Comparison of ENCODE assay signal across 10 cellular contexts in genomic region chr2:226813148-226813701, GRCh38. TPM values are rescaled to one million over a fixed set of nuclear protein-coding genes. Genes with fewer than 3 reads are reported as not detected.
DNase-seq lines count a peak whose midpoint lies in the region; ATAC-seq, FAIRE-seq and TF ChIP-seq lines count a peak whose summit lies in the region.
"Had no signal": no experiment of that assay in that cellular context is flagged by ENCODE, and none has a peak within 500 bp of the region (broad histone marks: within the 10 kb centered on the region; RNA-seq: fewer than 3 reads in every experiment).

No MANE protein-coding gene starts in this region.

- H3K4me1 ChIP-seq in GM12878 (ENCODE audit: control insufficient read depth, insufficient read depth, low read length) (no peaks in the 10 kb centered on the region), parathyroid adenoma (no peaks in the 10 kb centered on the region)
- H3K4me1 ChIP-seq: esophagus squamous epithelium had no signal

- no peak overlapping the region for H3K4me2 ChIP-seq in GM12878 (ENCODE audit: control insufficient read depth, insufficient read depth)
- no peak overlapping the region for H3K4me2 ChIP-seq in parathyroid adenoma (ENCODE audit: low read length)

- ATAC-seq in GM12878: peak; percentile 79
- ATAC-seq in GM19324 (IDR thresholded peaks at IDR 0.05; ENCODE audit: low FRiP score, unreplicated experiment): no peak

- H4K20me1 ChIP-seq in GM12878 (ENCODE audit: control insufficient read depth, insufficient read depth): no peaks in the 10 kb centered on the region

- DNase-seq in NCI-H748 (lab: John Stamatoyannopoulos, UW; ENCODE audit: unreplicated experiment): peak; percentile 21
- DNase-seq in NCI-H748 treated with DMSO at 0.1 percent for 48 hours (lab: John Stamatoyannopoulos, UW): no peak
- DNase-seq in HFFc6: no peak
- no peak for DNase-seq in GM12878 (ENCODE audit: low read depth, low spot score)
- DNase-seq in cortex of kidney (lab: John Stamatoyannopoulos, UW): no peak
- DNase-seq in DMS79 treated with DMSO at 0.1 percent for 48 hours (lab: John Stamatoyannopoulos, UW): no peak
- DNase-seq: DMS153, esophagus squamous epithelium had no signal

- no peak overlapping the region for H3K27ac ChIP-seq in GM12878 (ENCODE audit: control insufficient read depth, insufficient read depth)
- H3K27ac ChIP-seq in parathyroid adenoma: no peak overlapping the region
- H3K27ac ChIP-seq: esophagus squamous epithelium had no signal

- no peaks in the 10 kb centered on the region for H3K27me3 Mint-ChIP-seq in HFFc6 (ENCODE audit: insufficient read depth)

- H3K4me3 ChIP-seq in GM12878 (no peak overlapping the region), parathyroid adenoma (ENCODE audit: low read depth, low read length) (no peak overlapping the region)
- H3K4me3 ChIP-seq: esophagus squamous epithelium had no signal

- SMC1A ChIA-PET in GM12878 (lab: Charles Lee; ENCODE audit: uncharacterized antibody, unreplicated experiment): no interaction called here

- CTCF ChIA-PET in GM12878 (lab: Yijun Ruan, JAX): interaction anchor here (0.8 to 1.5 kb wide), 5 partner anchors 11 to 172 kb away, joined by 3 to 4 read pairs (median 3); no protein-coding TSS in a partner anchor

- RAD21 ChIA-PET in GM12878 (lab: Charles Lee; ENCODE audit: unreplicated experiment): interaction anchor here (1.3 to 1.5 kb wide), 2 partner anchors 11 to 172 kb away, joined by 3 to 6 read pairs; no protein-coding TSS in a partner anchor

- TF ChIP-seq CTCF in HFFc6 (IDR thresholded peaks at IDR 0.05) (peak; percentile 75), GM12878 (IDR thresholded peaks at IDR 0.05 in 2 of 3, conservative IDR thresholded peaks at IDR 0.05 in 1 of 3; ENCODE audit: control insufficient read depth in 2 of 3, extremely low read depth in 1 of 3, insufficient read depth in 1 of 3, low read depth in 3 of 3, low read length in 3 of 3) (peak; percentile 60 to 70 (median 63)), parathyroid adenoma (IDR thresholded peaks at IDR 0.05) (peak; percentile 78)

- H3K4me3 Mint-ChIP-seq in HFFc6: no peak overlapping the region

- peaks cover 10% of the 10 kb centered on the region; the same call in 1 of the 2 replicates for H3K36me3 Mint-ChIP-seq in HFFc6 (ENCODE audit: low read depth)

- no peak for TF ChIP-seq EP300 in GM12878 (IDR thresholded peaks at IDR 0.05; ENCODE audit: borderline replicate concordance in 1 of 2, control insufficient read depth in 1 of 2, low read depth in 2 of 2, low read length in 2 of 2)

- H3K9me3 ChIP-seq in GM12878 (replicated peaks; ENCODE audit: control insufficient read depth, insufficient read depth, low read length) (no peaks in the 10 kb centered on the region), parathyroid adenoma (ENCODE audit: control insufficient read depth, low read length) (no peaks in the 10 kb centered on the region)
- H3K9me3 ChIP-seq: esophagus squamous epithelium had no signal

- POLR2A ChIA-PET in GM12878 (lab: Charles Lee): no interaction called here

- H3K9me3 Mint-ChIP-seq in HFFc6: no peaks in the 10 kb centered on the region

- in situ Hi-C loops in GM12878 (cut with MboI): loop anchor here (5.0 kb wide), 1 partner anchor 174 kb away; no protein-coding TSS in a partner anchor

- peaks cover 7% of the 10 kb centered on the region for H3K4me1 Mint-ChIP-seq in HFFc6 (ENCODE audit: low read depth)

- H2AFZ ChIP-seq in GM12878 (ENCODE audit: control insufficient read depth, low read depth, low read length) (no peak overlapping the region), parathyroid adenoma (no peak overlapping the region)

- TF ChIP-seq RAD21 in GM12878 (IDR thresholded peaks at IDR 0.05; ENCODE audit: insufficient read depth, low read depth, low read length): peak; percentile 92

- intact Hi-C loops in GM12878 (cut with micrococcal nuclease; ENCODE audit: unreplicated experiment): loop anchor here (1.0 kb wide), 1 partner anchor 172 kb away; no protein-coding TSS in a partner anchor

- WGBS in GM12878 (ENCODE audit: insufficient coverage, insufficient replicate concordance, low lambda C conversion rate, missing lambda C conversion rate): 41% methylated on average over 1 of the region's 1 CpG

- H3K36me3 ChIP-seq in GM12878 (ENCODE audit: control insufficient read depth in 2 of 2, insufficient read depth in 2 of 2, low read length in 1 of 2) (no peaks in the 10 kb centered on the region), parathyroid adenoma (ENCODE audit: control insufficient read depth, insufficient read depth, low read length) (no peaks in the 10 kb centered on the region)
- H3K36me3 ChIP-seq: esophagus squamous epithelium had no signal

- no peak for TF ChIP-seq POLR2A in GM12878 (IDR thresholded peaks at IDR 0.05; ENCODE audit: low read depth, low read length)

- H3K79me2 ChIP-seq in GM12878 (ENCODE audit: control insufficient read depth, insufficient read depth, low read length): no peaks in the 10 kb centered on the region
- no peaks in the 10 kb centered on the region for H3K79me2 ChIP-seq in parathyroid adenoma

- no peak for FAIRE-seq in GM12878 (lab: Jason Lieb, UNC)

- no peak overlapping the region for H3K27ac Mint-ChIP-seq in HFFc6

- BruUV-seq in GM12878 (replicated peaks; lab: Mats Ljungman, UMichigan): no TSS peak

- H3K9ac ChIP-seq in GM12878 (ENCODE audit: control insufficient read depth, insufficient read depth, low read length) (no peak overlapping the region), parathyroid adenoma (no peak overlapping the region)

- H3K27me3 ChIP-seq in GM12878 (replicated peaks in 1 of 2; ENCODE audit: control insufficient read depth in 2 of 2, insufficient read depth in 2 of 2, low read length in 1 of 2): no peaks in the 10 kb centered on the region; a peak in 1 of 4 replicates
- no peaks in the 10 kb centered on the region for H3K27me3 ChIP-seq in parathyroid adenoma (ENCODE audit: control insufficient read depth, insufficient read depth, low read length)
- H3K27me3 ChIP-seq: esophagus squamous epithelium had no signal

TF ChIP-seq in GM12878, 131 proteins besides CTCF, POLR2A, EP300 and RAD21:
- TF ChIP-seq RUNX3 (IDR thresholded peaks at IDR 0.05; ENCODE audit: low read length) (peak; percentile 72), TCF7 (IDR thresholded peaks at IDR 0.05; ENCODE audit: borderline replicate concordance) (no peak), SMC3 (IDR thresholded peaks at IDR 0.05; ENCODE audit: borderline replicate concordance, low read length) (peak; percentile 92)
TF ChIP-seq in GM12878: peak in this region for 2.

RNA-seq across cellular contexts. Expression of gene IRS1, which starts 13.6 kb away (rescaled TPM):
- total RNA-seq in HFFc6 (2021; fragmentation: NEBNext Ultra II Directional; extraction: Animal tissue kit (Norgen Biotek cat#: 25700)): 10 to 100 TPM; 37.4 to 49.9 (median 44.4) TPM
- 0.10 and 0.23 TPM in 2 replicates for total RNA-seq in GM12878 (2013; cell fraction: nucleolus; rRNA removed)
- total RNA-seq in GM12878 (2014; rRNA removed) (0.54 and 0.73 TPM in 2 replicates), GM12878 (2014; rRNA removed; fragmentation: Illumina TruSeq; extraction: Trizol) (0.40 and 0.46 TPM in 2 replicates), GM12878 (2021) (1.7 TPM in 2 replicates)
- 0.03 TPM for polyA plus RNA-seq in GM12878 (2011; ENCODE audit: low read depth)
- polyA plus RNA-seq in GM12878 (2011; rRNA removed) (0.07 and 0.08 TPM in 2 replicates), GM12878 (2014; fragmentation: Illumina TruSeq; extraction: Trizol) (0.11 and 0.28 TPM in 2 replicates), GM12878 (2014; fragmentation: Nextera tagmentation; extraction: Ambion mirVana) (under 1 TPM; 0.03 to 0.13 TPM), GM12878 (2014; rRNA removed) (0.48 and 0.87 TPM in 2 replicates), GM12878 (2016; fragmentation: Nextera tagmentation; extraction: Ambion mirVana) (under 1 TPM; 0.25 to 0.43 TPM)
- 0.10 and 0.25 TPM in 2 replicates for polyA plus RNA-seq in GM12878 (2011; cell fraction: cytosol; rRNA removed)
- polyA plus RNA-seq in GM12878 (2011; cell fraction: nucleus; rRNA removed): 0.39 and 0.51 TPM in 2 replicates
- polyA plus RNA-seq in GM12878 (2012): 0.14 and 0.45 TPM in 2 replicates
- 0.22 and 0.52 TPM in 2 replicates for polyA minus RNA-seq in GM12878 (2011; rRNA and poly(A)+ RNA removed)
- 0.13 and 0.21 TPM in 2 replicates for polyA minus RNA-seq in GM12878 (2011; cell fraction: cytosol; rRNA and poly(A)+ RNA removed)
- 0.48 and 1.1 TPM in 2 replicates for polyA minus RNA-seq in GM12878 (2011; cell fraction: nucleus; rRNA and poly(A)+ RNA removed)

RNA-seq across cellular contexts. Expression of gene RHBDD1, which starts 22.6 kb away (rescaled TPM):
- total RNA-seq in HFFc6 (2021; fragmentation: NEBNext Ultra II Directional; extraction: Animal tissue kit (Norgen Biotek cat#: 25700)): 10 to 100 TPM; 34.3 to 50.7 (median 42.3) TPM
- total RNA-seq in GM12878 (2013; cell fraction: nucleolus; rRNA removed): 230 and 231 TPM in 2 replicates
- total RNA-seq in GM12878 (2014; rRNA removed) (7.5 and 11.3 TPM in 2 replicates), GM12878 (2014; rRNA removed; fragmentation: Illumina TruSeq; extraction: Trizol) (14.3 and 17.1 TPM in 2 replicates), GM12878 (2021) (25.7 and 29.0 TPM in 2 replicates)
- polyA plus RNA-seq in GM12878 (2011; ENCODE audit: low read depth): 11.7 TPM
- polyA plus RNA-seq in GM12878 (2011; rRNA removed) (35.6 and 36.4 TPM in 2 replicates), GM12878 (2014; fragmentation: Illumina TruSeq; extraction: Trizol) (15.0 and 23.8 TPM in 2 replicates), GM12878 (2014; fragmentation: Nextera tagmentation; extraction: Ambion mirVana) (1 to 10 TPM; 7.1 to 7.3 TPM), GM12878 (2014; rRNA removed) (10.1 and 12.9 TPM in 2 replicates), GM12878 (2016; fragmentation: Nextera tagmentation; extraction: Ambion mirVana) (10 to 100 TPM; 23.4 to 27.4 TPM)
- 15.0 and 18.9 TPM in 2 replicates for polyA plus RNA-seq in GM12878 (2011; cell fraction: cytosol; rRNA removed)
- 22.2 and 35.0 TPM in 2 replicates for polyA plus RNA-seq in GM12878 (2011; cell fraction: nucleus; rRNA removed)
- 13.7 and 15.5 TPM in 2 replicates for polyA plus RNA-seq in GM12878 (2012)
- 95.4 and 140 TPM in 2 replicates for polyA minus RNA-seq in GM12878 (2011; rRNA and poly(A)+ RNA removed)
- polyA minus RNA-seq in GM12878 (2011; cell fraction: cytosol; rRNA and poly(A)+ RNA removed): 20.8 and 32.3 TPM in 2 replicates
- polyA minus RNA-seq in GM12878 (2011; cell fraction: nucleus; rRNA and poly(A)+ RNA removed): 68.9 and 77.6 TPM in 2 replicates

Comparison
In these comparisons a context has a peak if more than half of its experiments do, and no peak if none do; other contexts are left out.
1. RNA of gene IRS1, which starts 13.6 kb away (total RNA-seq): 37.4 to 49.9 TPM in HFFc6; 0.10 to 1.7 TPM in GM12878; every median in the first group is over 10 times any median in the second.
2. Peak in every context shown above with its lines, with median percentiles within 50 percentile points of each other: CTCF ChIP-seq.